Comparison of ENCODE assay signal across 24 cellular contexts in genomic region chr3:110493752-110494151, GRCh38.
DNase-seq lines count a peak whose midpoint lies in the region; ATAC-seq, FAIRE-seq and TF ChIP-seq lines count a peak whose summit lies in the region.
"Had no signal": no experiment of that assay in that cellular context is flagged by ENCODE, and none has a peak within 500 bp of the region (broad histone marks: within the 10 kb centered on the region; RNA-seq: fewer than 3 reads in every experiment).

No MANE protein-coding gene starts in this region.

- H3K79me2 ChIP-seq in GM23248 (ENCODE audit: insufficient read depth) (no peaks in the 10 kb centered on the region), MM.1S (ENCODE audit: low read length) (no peaks in the 10 kb centered on the region)

- in situ Hi-C loops in GM23248 (cut with MboI): no loop called here

- H2AFZ ChIP-seq in GM23248: 0 out of 2 replicates have a peak overlapping the region, but pooled peaks have one; percentile 45
- no peak overlapping the region for H2AFZ ChIP-seq in MM.1S (ENCODE audit: low read length)

- no peaks in the 10 kb centered on the region for H3K27me3 ChIP-seq in GM23248 (replicated peaks; ENCODE audit: insufficient read depth)
- no peaks in the 10 kb centered on the region for H3K27me3 ChIP-seq in MM.1S (replicated peaks; ENCODE audit: insufficient read depth, low read length)
- H3K27me3 ChIP-seq: BE2C, MG63, Peyer's patch, SJCRH30 had no signal

- no peak overlapping the region for H3K4me3 ChIP-seq in GM23248
- H3K4me3 ChIP-seq in MM.1S (ENCODE audit: low read length): no peak overlapping the region
- H3K4me3 ChIP-seq: A549, K562, MG63, Peyer's patch, SJCRH30 had no signal

- no peak for FAIRE-seq in D721Med (lab: Jason Lieb, UNC)
- FAIRE-seq: A549, GM19239, K562 had no signal

- no peaks in the 10 kb centered on the region for H3K9me3 ChIP-seq in GM23248 (ENCODE audit: low read depth)
- no peaks in the 10 kb centered on the region for H3K9me3 ChIP-seq in MM.1S (replicated peaks; ENCODE audit: insufficient read depth, low read length)
- H3K9me3 ChIP-seq: A549, BE2C, MG63, Peyer's patch, SJCRH30 had no signal

- no peak overlapping the region for H3K9ac ChIP-seq in GM23248
- H3K9ac ChIP-seq in MM.1S (ENCODE audit: low read length): no peak overlapping the region

- H3F3A ChIP-seq in GM23248 (ENCODE audit: insufficient read depth): no peaks in the 10 kb centered on the region
- H3F3A ChIP-seq in MM.1S (ENCODE audit: insufficient read depth, low read length): no peaks in the 10 kb centered on the region

- H3K4me1 ChIP-seq in GM23248 (ENCODE audit: insufficient read depth) (no peaks in the 10 kb centered on the region), MM.1S (ENCODE audit: low read length) (no peaks in the 10 kb centered on the region)
- H3K4me1 ChIP-seq: A549, BE2C, Peyer's patch, SJCRH30 had no signal

- H3K4me2 ChIP-seq in GM23248 (ENCODE audit: unreplicated experiment): no peak overlapping the region
- H3K4me2 ChIP-seq in MM.1S (ENCODE audit: low read depth, low read length): no peak overlapping the region
- H3K4me2 ChIP-seq: A549 had no signal

- TF ChIP-seq CTCF in MM.1S (IDR thresholded peaks at IDR 0.05; ENCODE audit: low read length) (no peak), D721Med (IDR thresholded peaks at IDR 0.05; ENCODE audit: insufficient read depth, missing control alignments) (no peak)

- H4K20me1 ChIP-seq in GM23248 (ENCODE audit: insufficient read depth) (no peaks in the 10 kb centered on the region), MM.1S (ENCODE audit: insufficient read depth, low read length) (no peaks in the 10 kb centered on the region)

- peak; percentile 66 for ATAC-seq in GM18868 (IDR thresholded peaks at IDR 0.05; ENCODE audit: unreplicated experiment)
- no peak for ATAC-seq in GM21526 (IDR thresholded peaks at IDR 0.05; ENCODE audit: low FRiP score, unreplicated experiment)
- ATAC-seq: A549, K562 had no signal

- no peak for DNase-seq in GM23248
- peak; percentile 33 for DNase-seq in MM.1S
- DNase-seq in NCI-H2171 treated with DMSO at 0.1 percent for 48 hours (lab: John Stamatoyannopoulos, UW): no peak
- no peak for DNase-seq in GDM1 (lab: John Stamatoyannopoulos, UW)
- no peak for DNase-seq in D721Med (ENCODE audit: insufficient read length, low spot score)
- DNase-seq: BE2C; EL; GOT3; MG63; NCI-H1092; NCI-H1436; NCI-H187 treated with DMSO at 0.1 percent for 48 hours; NCI-H2227 treated with DMSO at 0.1 percent for 48 hours; NCI-H510A treated with DMSO at 0.1 percent for 48 hours; NCI-H774; NK-92 treated with Interleukin-12 subunit alpha and Interleukin-12 subunit beta, amount 100 ng/mL, for 24 hours; Peyer's patch; SJCRH30; T-helper 1 cell had no signal

- H3K27ac ChIP-seq in GM23248: no peak overlapping the region
- no peak overlapping the region for H3K27ac ChIP-seq in MM.1S (ENCODE audit: low read length)
- H3K27ac ChIP-seq: A549, Peyer's patch, SJCRH30 had no signal

- H3K36me3 ChIP-seq in GM23248 (ENCODE audit: low read depth): no peaks in the 10 kb centered on the region
- H3K36me3 ChIP-seq in MM.1S (replicated peaks; ENCODE audit: insufficient read depth, low read length): no peaks in the 10 kb centered on the region
- H3K36me3 ChIP-seq: BE2C, MG63, Peyer's patch, SJCRH30 had no signal

- H3K9me2 ChIP-seq in GM23248 (ENCODE audit: insufficient read depth) (no peaks in the 10 kb centered on the region), MM.1S (replicated peaks; ENCODE audit: insufficient read depth, low read length) (no peaks in the 10 kb centered on the region)
